13 cellular contexts compared by ENCODE assay signal in the genomic region with DNA sequence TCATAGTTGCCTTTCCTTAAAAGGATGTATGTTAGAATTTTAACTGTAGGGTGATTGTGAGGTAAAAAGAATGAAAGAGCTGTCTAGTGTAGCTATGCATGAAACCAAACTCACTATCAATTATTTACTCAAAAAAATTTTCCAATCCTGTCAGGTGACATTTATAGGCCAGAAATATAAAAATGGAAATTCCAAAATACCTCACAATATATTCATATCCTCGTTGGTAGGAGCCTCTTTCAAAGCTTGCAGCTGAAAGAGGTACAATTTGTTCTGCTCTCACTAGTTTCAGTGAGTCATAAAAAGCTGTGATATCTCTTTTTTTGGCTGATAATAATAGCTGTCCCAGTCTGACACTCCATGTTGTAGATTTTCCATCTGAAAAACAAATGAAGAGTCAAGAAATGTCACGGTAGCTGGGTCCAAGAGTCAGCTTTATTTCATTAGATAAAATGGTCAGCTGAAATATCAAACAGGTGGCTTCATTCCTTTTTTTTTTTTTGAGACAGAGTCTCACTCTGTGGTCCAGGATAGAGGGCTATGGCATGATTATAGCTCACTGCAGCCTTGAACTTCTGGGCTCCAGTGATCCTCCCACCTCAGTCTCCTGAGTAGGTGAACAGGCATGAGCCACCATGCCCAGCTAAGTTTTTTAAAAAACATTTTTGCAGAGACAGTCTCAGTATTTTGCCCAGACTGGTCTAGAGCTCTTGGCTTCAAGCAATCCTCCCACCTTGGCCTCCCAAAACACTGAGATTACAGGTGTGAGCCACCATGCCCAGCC. TPM values are rescaled to one million over a fixed set of nuclear protein-coding genes. Genes with fewer than 3 reads are reported as not detected.
DNase-seq lines count a peak whose midpoint lies in the region; ATAC-seq, FAIRE-seq and TF ChIP-seq lines count a peak whose summit lies in the region.
"Had no signal": no experiment of that assay in that cellular context is flagged by ENCODE, and none has a peak within 500 bp of the region (broad histone marks: within the 10 kb centered on the region; RNA-seq: fewer than 3 reads in every experiment).

No MANE protein-coding gene starts in this region.

- 45% methylated on average over 2 of the region's 2 CpGs for WGBS in GM12878 (ENCODE audit: insufficient coverage, insufficient replicate concordance, low lambda C conversion rate, missing lambda C conversion rate)

- H3K4me3 ChIP-seq in breast epithelium (no peak overlapping the region), GM12878 (no peak overlapping the region)
- H3K4me3 ChIP-seq: lower lobe of right lung had no signal

- POLR2A ChIA-PET in MCF 10A (lab: Yijun Ruan, JAX) (interaction anchor here (0.8 to 1.8 kb wide), 3 partner anchors 8 to 12 kb away, joined by 4 to 8 read pairs (median 4); no protein-coding TSS in a partner anchor), GM12878 (lab: Charles Lee) (interaction anchor here (0.8 to 1.0 kb wide), 3 partner anchors 52 to 503 kb away, joined by 3 to 5 read pairs (median 3); a partner anchor contains a TSS)

- SMC1A ChIA-PET in GM12878 (lab: Charles Lee; ENCODE audit: uncharacterized antibody, unreplicated experiment) = interaction anchor here (0.6 to 1.4 kb wide), 7 partner anchors 9 to 346 kb away, joined by 3 to 14 read pairs (median 3); no protein-coding TSS in a partner anchor

- no peaks in the 10 kb centered on the region for H3K36me3 ChIP-seq in breast epithelium
- H3K36me3 ChIP-seq in GM12878 (ENCODE audit: control insufficient read depth in 2 of 2, insufficient read depth in 2 of 2, low read length in 1 of 2) = peaks cover 1 to 3% of the 10 kb centered on the region in 2 experiments; a peak in 3 of 4 replicates

- peaks cover 63% of the 10 kb centered on the region for H3K36me3 Mint-ChIP-seq in MCF 10A (ENCODE audit: insufficient read depth, unreplicated experiment)

- intact Hi-C loops in MCF 10A (cut with micrococcal nuclease) = loop anchor here (1.0 kb wide), 1 partner anchor 21 kb away; no protein-coding TSS in a partner anchor
- intact Hi-C loops in breast epithelium (cut with DNase I; ENCODE audit: low total_unique reads) = no loop called here
- intact Hi-C loops in GM12878 (cut with micrococcal nuclease; ENCODE audit: unreplicated experiment) = no loop called here

- DNase-seq in MCF 10A (ENCODE audit: unreplicated experiment) (no peak), breast epithelium (ENCODE audit: low spot score in 2 of 2) (no peak), GM12878 (ENCODE audit: low read depth, low spot score) (no peak), NCI-H1694 treated with DMSO at 0.1 percent for 48 hours (lab: John Stamatoyannopoulos, UW) (no peak), NCI-H748 (lab: John Stamatoyannopoulos, UW; ENCODE audit: unreplicated experiment) (no peak)
- no peak for DNase-seq in stimulated activated naive CD8-positive, alpha-beta T cell treated with anti-CD3 and anti-CD28 coated beads, Interleukin-15, amount 100 ng/mL, for 72 hours
- DNase-seq: lower lobe of right lung, NCI-H510A had no signal

- H3K4me2 ChIP-seq in GM12878 (ENCODE audit: control insufficient read depth, insufficient read depth) = no peak overlapping the region

- no peak for FAIRE-seq in GM12878 (lab: Jason Lieb, UNC)
- FAIRE-seq: bronchial epithelial cell, urothelium cell line had no signal

- TF ChIP-seq CTCF in MCF 10A (IDR thresholded peaks at IDR 0.05; ENCODE audit: unreplicated experiment) = no peak
- TF ChIP-seq CTCF in breast epithelium (IDR thresholded peaks at IDR 0.05) = no peak
- TF ChIP-seq CTCF in GM12878 (IDR thresholded peaks at IDR 0.05 in 2 of 3, conservative IDR thresholded peaks at IDR 0.05 in 1 of 3; ENCODE audit: control insufficient read depth in 2 of 3, extremely low read depth in 1 of 3, insufficient read depth in 1 of 3, low read depth in 3 of 3, low read length in 3 of 3) = no peak

- no peaks in the 10 kb centered on the region for H4K20me1 ChIP-seq in GM12878 (ENCODE audit: control insufficient read depth, insufficient read depth)

- H3K9me3 Mint-ChIP-seq in MCF 10A (ENCODE audit: unreplicated experiment) = no peaks in the 10 kb centered on the region
- H3K9me3 Mint-ChIP-seq in stimulated activated naive CD8-positive, alpha-beta T cell treated with anti-CD3 and anti-CD28 coated beads, Interleukin-15, amount 100 ng/mL, for 72 hours = peaks cover 0 to 5% of the 10 kb centered on the region in 2 donors

- no peak overlapping the region for H3K27ac ChIP-seq in breast epithelium
- no peak overlapping the region for H3K27ac ChIP-seq in GM12878 (ENCODE audit: control insufficient read depth, insufficient read depth)
- H3K27ac ChIP-seq: lower lobe of right lung had no signal

- no peak overlapping the region for H3K4me3 Mint-ChIP-seq in MCF 10A (ENCODE audit: unreplicated experiment)
- peak overlapping the region in 1 of 2 donors; percentile 39 for H3K4me3 Mint-ChIP-seq in stimulated activated naive CD8-positive, alpha-beta T cell treated with anti-CD3 and anti-CD28 coated beads, Interleukin-15, amount 100 ng/mL, for 72 hours

- no peak overlapping the region for H3K9ac ChIP-seq in GM12878 (ENCODE audit: control insufficient read depth, insufficient read depth, low read length)

- H3K9me3 ChIP-seq in breast epithelium (no peaks in the 10 kb centered on the region), GM12878 (replicated peaks; ENCODE audit: control insufficient read depth, insufficient read depth, low read length) (no peaks in the 10 kb centered on the region)
- H3K9me3 ChIP-seq: lower lobe of right lung had no signal

- H3K4me1 ChIP-seq in breast epithelium = no peaks in the 10 kb centered on the region
- H3K4me1 ChIP-seq in GM12878 (ENCODE audit: control insufficient read depth, insufficient read depth, low read length) = no peaks in the 10 kb centered on the region
- H3K4me1 ChIP-seq: lower lobe of right lung had no signal

- peak overlapping the region; percentile 76 for H3K27ac Mint-ChIP-seq in MCF 10A (ENCODE audit: low read depth, unreplicated experiment)
- peak overlapping the region; percentile 24 to 86 for H3K27ac Mint-ChIP-seq in stimulated activated naive CD8-positive, alpha-beta T cell treated with anti-CD3 and anti-CD28 coated beads, Interleukin-15, amount 100 ng/mL, for 72 hours
- H3K27ac Mint-ChIP-seq: progenitor cell of endocrine pancreas had no signal

- H3K79me2 ChIP-seq in GM12878 (ENCODE audit: control insufficient read depth, insufficient read depth, low read length) = no peaks in the 10 kb centered on the region

- no peak overlapping the region for H2AFZ ChIP-seq in GM12878 (ENCODE audit: control insufficient read depth, low read depth, low read length)

- ATAC-seq in HG02885 (IDR thresholded peaks at IDR 0.05; ENCODE audit: poor library complexity, unreplicated experiment) = peak; percentile 69
- ATAC-seq in GM12878 = peak; percentile 84
- ATAC-seq in stimulated activated naive CD8-positive, alpha-beta T cell treated with anti-CD3 and anti-CD28 coated beads, Interleukin-15, amount 100 ng/mL, for 72 hours = peak; percentile 84
- ATAC-seq in HG02938 (IDR thresholded peaks at IDR 0.05; ENCODE audit: unreplicated experiment) = no peak
- ATAC-seq: lower lobe of right lung had no signal

- TF ChIP-seq EP300 in GM12878 (IDR thresholded peaks at IDR 0.05; ENCODE audit: borderline replicate concordance in 1 of 2, control insufficient read depth in 1 of 2, low read depth in 2 of 2, low read length in 2 of 2) = no peak

- no TSS peak for BruUV-seq in MCF 10A (replicated peaks; lab: Mats Ljungman, UMichigan)
- no TSS peak for BruUV-seq in GM12878 (replicated peaks; lab: Mats Ljungman, UMichigan)

- H3K27me3 ChIP-seq in breast epithelium (no peaks in the 10 kb centered on the region), GM12878 (replicated peaks in 1 of 2; ENCODE audit: control insufficient read depth in 2 of 2, insufficient read depth in 2 of 2, low read length in 1 of 2) (no peaks in the 10 kb centered on the region)

- in situ Hi-C loops in GM12878 (cut with MboI) = no loop called here

- CTCF ChIA-PET in MCF 10A (lab: Yijun Ruan, JAX) (interaction anchor here (0.6 kb wide), 1 partner anchor 687 kb away, joined by 4 read pairs; no protein-coding TSS in a partner anchor), GM12878 (lab: Yijun Ruan, JAX) (interaction anchor here (0.6 to 1.1 kb wide), 2 partner anchors 9 to 13 kb away, joined by 3 to 4 read pairs; no protein-coding TSS in a partner anchor)

- H3K27me3 Mint-ChIP-seq in MCF 10A (ENCODE audit: insufficient read depth, unreplicated experiment) = no peaks in the 10 kb centered on the region
- H3K27me3 Mint-ChIP-seq in stimulated activated naive CD8-positive, alpha-beta T cell treated with anti-CD3 and anti-CD28 coated beads, Interleukin-15, amount 100 ng/mL, for 72 hours = no peaks in the 10 kb centered on the region
- H3K27me3 Mint-ChIP-seq: progenitor cell of endocrine pancreas had no signal

- no peak for TF ChIP-seq POLR2A in breast epithelium (IDR thresholded peaks at IDR 0.05)
- no peak for TF ChIP-seq POLR2A in GM12878 (IDR thresholded peaks at IDR 0.05; ENCODE audit: low read depth, low read length)

- H3K4me1 Mint-ChIP-seq in MCF 10A (ENCODE audit: insufficient read depth, unreplicated experiment) = peaks cover 16% of the 10 kb centered on the region
- peaks cover 29% of the 10 kb centered on the region for H3K4me1 Mint-ChIP-seq in stimulated activated naive CD8-positive, alpha-beta T cell treated with anti-CD3 and anti-CD28 coated beads, Interleukin-15, amount 100 ng/mL, for 72 hours

- TF ChIP-seq RAD21 in GM12878 (IDR thresholded peaks at IDR 0.05; ENCODE audit: insufficient read depth, low read depth, low read length) = no peak

- RAD21 ChIA-PET in GM12878 (lab: Charles Lee; ENCODE audit: unreplicated experiment) = interaction anchor here (1.0 to 1.5 kb wide), 3 partner anchors 9 to 25 kb away, joined by 3 to 5 read pairs (median 4); no protein-coding TSS in a partner anchor

RNA-seq across cellular contexts. Expression of a gene that starts 50.8 kb away (rescaled TPM):
- total RNA-seq in MCF 10A (2022) = 21.7 and 35.1 TPM in 2 replicates
- total RNA-seq in breast epithelium = 10 to 100 TPM; 44.5 to 81.1 (median 51.5) TPM
- 244 and 260 TPM in 2 replicates for total RNA-seq in GM12878 (2013; cell fraction: nucleolus; rRNA removed)
- 19.3 and 35.9 TPM in 2 replicates for total RNA-seq in GM12878 (2014; rRNA removed)
- total RNA-seq in GM12878 (2014; rRNA removed; fragmentation: Illumina TruSeq; extraction: Trizol) = 26.9 and 28.6 TPM in 2 replicates
- 16.2 and 19.3 TPM in 2 replicates for total RNA-seq in GM12878 (2021)
- polyA plus RNA-seq in GM12878 (2011; ENCODE audit: low read depth) = 4.8 TPM
- 38.8 and 43.8 TPM in 2 replicates for polyA plus RNA-seq in GM12878 (2011; rRNA removed)
- 7.4 and 15.9 TPM in 2 replicates for polyA plus RNA-seq in GM12878 (2011; cell fraction: cytosol; rRNA removed)
- 29.3 and 41.0 TPM in 2 replicates for polyA plus RNA-seq in GM12878 (2011; cell fraction: nucleus; rRNA removed)
- 11.1 and 12.4 TPM in 2 replicates for polyA plus RNA-seq in GM12878 (2012)
- 16.8 and 28.8 TPM in 2 replicates for polyA plus RNA-seq in GM12878 (2014; fragmentation: Illumina TruSeq; extraction: Trizol)
- 1 to 10 TPM; 1.7 to 7.5 TPM for polyA plus RNA-seq in GM12878 (2014; fragmentation: Nextera tagmentation; extraction: Ambion mirVana)
- polyA plus RNA-seq in GM12878 (2014; rRNA removed) = 6.7 and 14.2 TPM in 2 replicates
- polyA plus RNA-seq in GM12878 (2016; fragmentation: Nextera tagmentation; extraction: Ambion mirVana) = 10 to 100 TPM; 10.6 to 12.4 TPM
- polyA minus RNA-seq in GM12878 (2011; rRNA and poly(A)+ RNA removed) = 56.4 and 57.3 TPM in 2 replicates
- polyA minus RNA-seq in GM12878 (2011; cell fraction: cytosol; rRNA and poly(A)+ RNA removed) = 26.8 and 42.2 TPM in 2 replicates
- 69.3 and 104 TPM in 2 replicates for polyA minus RNA-seq in GM12878 (2011; cell fraction: nucleus; rRNA and poly(A)+ RNA removed)
